Comparison of ENCODE assay signal across 9 cellular contexts in genomic region chr7:129144095-129144833, GRCh38. TPM values are rescaled to one million over a fixed set of nuclear protein-coding genes. Genes with fewer than 3 reads are reported as not detected.
DNase-seq lines count a peak whose midpoint lies in the region; ATAC-seq, FAIRE-seq and TF ChIP-seq lines count a peak whose summit lies in the region.
"Had no signal": no experiment of that assay in that cellular context is flagged by ENCODE, and none has a peak within 500 bp of the region (broad histone marks: within the 10 kb centered on the region; RNA-seq: fewer than 3 reads in every experiment).

Gene TSPAN33, plus strand, starts transcription at chr7:129144707. Its CDS starts 274 bp downstream, at chr7:129144981.

- H3K9ac ChIP-seq in HUES64 (ENCODE audit: low read depth, low read length), result peak within 1 kb of the TSS; percentile 43

- H3K27me3 ChIP-seq in HUES64 (ENCODE audit: insufficient read depth, low read length), result peaks cover 29% of the 10 kb centered on the region

- WGBS in HUES64, result 1% methylated on average over 42 of the region's 43 CpGs

- FAIRE-seq in RCC 7860 (lab: Jason Lieb, UNC), result no peak

- no peaks in the 10 kb centered on the region for H3K36me3 Mint-ChIP-seq in neural crest cell (ENCODE audit: low read depth)

- peak within 1 kb of the TSS; percentile 89 for H3K4me3 Mint-ChIP-seq in neural crest cell
- peak within 1 kb of the TSS; percentile 91 to 94 for H3K4me3 Mint-ChIP-seq in stimulated activated naive CD8-positive, alpha-beta T cell treated with anti-CD3 and anti-CD28 coated beads, Interleukin-15, amount 100 ng/mL, for 72 hours

- no peaks in the 10 kb centered on the region for H3K9me3 ChIP-seq in HUES64 (ENCODE audit: insufficient read depth, low read depth, low read length)

- DNase-seq in D341Med (ENCODE audit: low spot score) (peak; percentile 95), RCC 7860 (ENCODE audit: low spot score) (peak; percentile 48), foreskin fibroblast (peak; percentile 48 to 86), neural crest cell (ENCODE audit: low read depth, low spot score) (peak; percentile 69)
- DNase-seq in activated effector memory CD4-positive, alpha-beta T cell treated with Interleukin-2 at 50 U/mL for 16 hours, result peak; percentile 34
- DNase-seq in stimulated activated naive CD8-positive, alpha-beta T cell treated with anti-CD3 and anti-CD28 coated beads, Interleukin-15, amount 100 ng/mL, for 72 hours, result peak; percentile 65 to 66

- TF ChIP-seq CTCF in foreskin fibroblast (IDR thresholded peaks at IDR 0.05; ENCODE audit: low read depth, low read length) (no peak), neural crest cell (conservative IDR thresholded peaks at IDR 0.05) (no peak)

- H3K4me3 ChIP-seq in HUES64 (ENCODE audit: low read length) (peak within 1 kb of the TSS; percentile 63), foreskin fibroblast (ENCODE audit: low read depth in 1 of 2, low read length in 2 of 2) (peak within 1 kb of the TSS; percentile 24 to 52)

- H3K9me3 Mint-ChIP-seq in neural crest cell, result no peaks in the 10 kb centered on the region
- H3K9me3 Mint-ChIP-seq in stimulated activated naive CD8-positive, alpha-beta T cell treated with anti-CD3 and anti-CD28 coated beads, Interleukin-15, amount 100 ng/mL, for 72 hours, result no peaks in the 10 kb centered on the region

- peak; percentile 66 for ATAC-seq in GM21423 (IDR thresholded peaks at IDR 0.05; ENCODE audit: unreplicated experiment)
- ATAC-seq in stimulated activated naive CD8-positive, alpha-beta T cell treated with anti-CD3 and anti-CD28 coated beads, Interleukin-15, amount 100 ng/mL, for 72 hours, result peak; percentile 91

- H3K27ac ChIP-seq in HUES64 (ENCODE audit: low read depth, low read length), result no peak within 1 kb of the TSS
- H3K27ac ChIP-seq: epithelial cell of prostate had no signal

- H3K36me3 ChIP-seq in HUES64 (ENCODE audit: insufficient read depth, low read length), result no peaks in the 10 kb centered on the region

- H3K4me1 ChIP-seq in HUES64 (ENCODE audit: insufficient read depth, low read length), result no peaks in the 10 kb centered on the region

- peaks cover 7% of the 10 kb centered on the region for H3K4me1 Mint-ChIP-seq in neural crest cell
- peaks cover 23% of the 10 kb centered on the region for H3K4me1 Mint-ChIP-seq in stimulated activated naive CD8-positive, alpha-beta T cell treated with anti-CD3 and anti-CD28 coated beads, Interleukin-15, amount 100 ng/mL, for 72 hours

- peaks cover 61% of the 10 kb centered on the region for H3K27me3 Mint-ChIP-seq in neural crest cell (ENCODE audit: low read depth)
- H3K27me3 Mint-ChIP-seq in stimulated activated naive CD8-positive, alpha-beta T cell treated with anti-CD3 and anti-CD28 coated beads, Interleukin-15, amount 100 ng/mL, for 72 hours, result peaks cover 14% of the 10 kb centered on the region

- H3K27ac Mint-ChIP-seq in neural crest cell (ENCODE audit: unreplicated experiment), result no peak within 1 kb of the TSS
- H3K27ac Mint-ChIP-seq in stimulated activated naive CD8-positive, alpha-beta T cell treated with anti-CD3 and anti-CD28 coated beads, Interleukin-15, amount 100 ng/mL, for 72 hours, result peak within 1 kb of the TSS; percentile 51 to 83

RNA-seq across cellular contexts. Expression of gene TSPAN33, which starts in this region (rescaled TPM):
- 23.6 TPM for polyA plus RNA-seq in HUES64 (2013, experiment 1 of 2)
- 26.6 TPM for polyA plus RNA-seq in HUES64 (2013, experiment 2 of 2)
- 15.9 and 16.7 TPM in 2 replicates for total RNA-seq in neural crest cell

Comparison
In these comparisons a context has a peak if more than half of its experiments do, and no peak if none do; other contexts are left out.
1. DNase-seq: peak in every context shown above with its lines; median percentile 95 in D341Med; 69 in neural crest cell; 67 in foreskin fibroblast; 66 in stimulated activated naive CD8-positive, alpha-beta T cell treated with anti-CD3 and anti-CD28 coated beads, Interleukin-15, amount 100 ng/mL, for 72 hours; 48 in RCC 7860; 34 in activated effector memory CD4-positive, alpha-beta T cell treated with Interleukin-2 at 50 U/mL for 16 hours.